1 cellular context compared by ENCODE assay signal in the genomic region with DNA sequence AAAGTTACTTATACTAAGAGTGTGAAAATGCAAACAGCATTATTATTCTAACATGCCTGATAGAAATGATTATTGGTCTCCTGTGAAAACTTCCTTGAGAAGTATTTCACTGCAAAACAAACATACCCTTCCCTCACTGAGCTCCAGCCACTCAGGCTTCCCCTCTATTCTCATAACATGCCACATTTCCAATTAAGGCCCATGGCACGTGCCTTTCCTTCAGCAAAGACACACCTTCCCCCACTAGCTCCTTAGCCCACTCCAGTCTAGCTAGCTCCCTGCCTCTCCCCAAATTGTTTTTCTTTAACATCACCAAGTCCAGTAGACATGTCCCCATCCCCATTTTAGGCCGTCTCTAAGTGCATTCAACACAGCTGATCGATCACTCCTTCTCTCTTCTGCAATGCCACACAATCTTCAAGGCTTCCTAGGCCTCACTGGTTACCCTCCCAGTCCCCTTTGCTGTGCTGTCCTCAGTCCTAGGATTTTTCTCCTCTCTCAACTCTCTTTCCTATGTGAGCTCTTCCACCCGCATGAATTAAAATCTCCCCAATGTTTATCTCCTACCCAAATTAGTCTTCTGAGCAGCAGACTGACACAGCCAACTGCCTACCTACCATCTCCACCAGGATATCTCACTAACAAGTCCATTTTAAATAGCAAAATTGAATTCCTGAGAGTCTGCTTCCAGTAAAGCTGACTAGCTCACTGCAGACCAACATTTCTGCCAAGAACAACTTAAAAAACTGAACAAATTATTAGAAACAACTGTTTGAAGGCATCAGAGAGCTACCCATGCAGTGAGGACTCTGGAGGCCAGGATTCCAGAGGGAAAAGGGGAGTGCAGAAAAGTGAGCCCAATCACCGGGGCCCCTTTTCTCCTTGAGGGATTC.
TF ChIP-seq lines count a peak whose summit lies in the region.

No MANE protein-coding gene starts in this region.

TF ChIP-seq in IMR-90, 13 proteins besides CTCF, POLR2A, EP300 and RAD21:
- TF ChIP-seq NFE2L2 (IDR thresholded peaks at IDR 0.05; ENCODE audit: low read depth, low read length) (no peak), MAFK (IDR thresholded peaks at IDR 0.05; ENCODE audit: low read depth, low read length) (no peak), MAZ (IDR thresholded peaks at IDR 0.05; ENCODE audit: borderline replicate concordance, low read depth, low read length) (no peak), FOS (IDR thresholded peaks at IDR 0.05; ENCODE audit: low read depth, low read length) (no peak), RCOR1 (IDR thresholded peaks at IDR 0.05; ENCODE audit: insufficient replicate concordance, low read length) (no peak), RFX5 (IDR thresholded peaks at IDR 0.05; ENCODE audit: low read depth, low read length) (no peak), BHLHE40 (IDR thresholded peaks at IDR 0.05; ENCODE audit: low read depth, low read length) (no peak), MXI1 (IDR thresholded peaks at IDR 0.05; ENCODE audit: borderline replicate concordance, low read depth, low read length) (no peak), CHD1 (IDR thresholded peaks at IDR 0.05; ENCODE audit: low read depth, low read length) (no peak), CEBPB (IDR thresholded peaks at IDR 0.05; ENCODE audit: low read depth, low read length) (no peak), SMC3 (IDR thresholded peaks at IDR 0.05; ENCODE audit: low read depth, low read length) (no peak)
- TF ChIP-seq, protein P1, sequence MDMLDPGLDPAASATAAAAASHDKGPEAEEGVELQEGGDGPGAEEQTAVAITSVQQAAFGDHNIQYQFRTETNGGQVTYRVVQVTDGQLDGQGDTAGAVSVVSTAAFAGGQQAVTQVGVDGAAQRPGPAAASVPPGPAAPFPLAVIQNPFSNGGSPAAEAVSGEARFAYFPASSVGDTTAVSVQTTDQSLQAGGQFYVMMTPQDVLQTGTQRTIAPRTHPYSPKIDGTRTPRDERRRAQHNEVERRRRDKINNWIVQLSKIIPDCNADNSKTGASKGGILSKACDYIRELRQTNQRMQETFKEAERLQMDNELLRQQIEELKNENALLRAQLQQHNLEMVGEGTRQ (IDR thresholded peaks at IDR 0.05; ENCODE audit: low read depth, low read length): no peak
